In genomic region chr1:40265919-40266318, GRCh38 we compare ENCODE assay signal across 1 cellular context.
TF ChIP-seq lines count a peak whose summit lies in the region.

No MANE protein-coding gene starts in this region.

TF ChIP-seq in IMR-90, 13 proteins besides CTCF, POLR2A, EP300 and RAD21:
- TF ChIP-seq CHD1 (IDR thresholded peaks at IDR 0.05; ENCODE audit: low read depth, low read length) = no peak
- TF ChIP-seq MAFK (IDR thresholded peaks at IDR 0.05; ENCODE audit: low read depth, low read length) = no peak
- no peak for TF ChIP-seq USF2 (IDR thresholded peaks at IDR 0.05; ENCODE audit: low read depth, low read length)
- no peak for TF ChIP-seq ELK1 (IDR thresholded peaks at IDR 0.05; ENCODE audit: borderline replicate concordance, low read depth, low read length)
- TF ChIP-seq NFE2L2 (IDR thresholded peaks at IDR 0.05; ENCODE audit: low read depth, low read length) = no peak
- TF ChIP-seq SMC3 (IDR thresholded peaks at IDR 0.05; ENCODE audit: low read depth, low read length) = no peak
- TF ChIP-seq MAZ (IDR thresholded peaks at IDR 0.05; ENCODE audit: borderline replicate concordance, low read depth, low read length) = no peak
- TF ChIP-seq FOS (IDR thresholded peaks at IDR 0.05; ENCODE audit: low read depth, low read length) = no peak
- TF ChIP-seq RFX5 (IDR thresholded peaks at IDR 0.05; ENCODE audit: low read depth, low read length) = no peak
- TF ChIP-seq BHLHE40 (IDR thresholded peaks at IDR 0.05; ENCODE audit: low read depth, low read length) = no peak
- TF ChIP-seq RCOR1 (IDR thresholded peaks at IDR 0.05; ENCODE audit: insufficient replicate concordance, low read length) = no peak
- TF ChIP-seq MXI1 (IDR thresholded peaks at IDR 0.05; ENCODE audit: borderline replicate concordance, low read depth, low read length) = no peak
